In the genomic region with DNA sequence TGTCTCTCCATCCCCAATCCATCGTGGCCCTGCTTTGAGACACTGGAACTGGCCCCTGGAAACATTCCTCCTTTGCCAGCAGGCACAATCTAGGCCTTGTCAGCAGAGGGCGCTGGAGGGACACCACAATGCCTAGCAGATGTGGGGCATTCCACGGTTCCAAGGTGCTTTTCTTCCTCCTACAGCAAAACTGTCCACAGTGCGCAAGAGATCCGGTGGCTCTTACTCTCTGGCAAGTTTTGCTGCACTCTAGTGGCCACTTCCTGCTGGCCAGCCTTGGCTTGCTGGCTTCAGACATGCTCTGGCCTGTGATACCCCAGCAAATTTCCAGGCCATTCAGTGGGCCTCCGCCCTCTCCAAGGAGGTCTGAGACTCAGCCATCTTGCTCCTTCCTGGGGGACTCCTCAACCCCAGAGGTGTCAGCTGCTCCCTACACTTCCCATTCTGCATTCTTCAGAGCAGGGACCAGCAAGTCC, we compare ENCODE assay signal across 8 cellular contexts. TPM values are rescaled to one million over a fixed set of nuclear protein-coding genes. Genes with fewer than 3 reads are reported as not detected.
DNase-seq lines count a peak whose midpoint lies in the region; ATAC-seq and TF ChIP-seq lines count a peak whose summit lies in the region.

No MANE protein-coding gene starts in this region.

- H3K4me1 ChIP-seq in colonic mucosa, result no peaks in the 10 kb centered on the region

- peak; percentile 97 for TF ChIP-seq CTCF in colonic mucosa (IDR thresholded peaks at IDR 0.05)

- H3K27ac ChIP-seq in colonic mucosa, result no peak overlapping the region

- H3K9ac ChIP-seq in colonic mucosa (ENCODE audit: low read depth in 2 of 2, low read length in 2 of 2), result no peak overlapping the region

- intact Hi-C loops in colonic mucosa (cut with DNase I), result loop anchor here (1.0 kb wide), 1 partner anchor 140 kb away; no protein-coding TSS in a partner anchor

- H3K27me3 ChIP-seq in colonic mucosa, result no peaks in the 10 kb centered on the region

- ATAC-seq in left lobe of liver (peak; percentile 96), GM19324 (IDR thresholded peaks at IDR 0.05; ENCODE audit: low FRiP score, unreplicated experiment) (no peak)

- DNase-seq in DMS114 treated with DMSO at 0.1 percent for 48 hours (lab: John Stamatoyannopoulos, UW; ENCODE audit: unreplicated experiment) (peak; percentile 93), HK-2 (ENCODE audit: unreplicated experiment) (peak; percentile 89), NCI-H748 (lab: John Stamatoyannopoulos, UW; ENCODE audit: unreplicated experiment) (peak; percentile 93), colonic mucosa (peak; percentile 94), left lobe of liver (ENCODE audit: low spot score) (peak; percentile 90)
- peak; percentile 90 for DNase-seq in activated CD4-positive, alpha-beta T cell treated with anti-CD3 and anti-CD28 coated beads for 48 hours
- peak; percentile 78 to 85 for DNase-seq in stimulated activated CD4-positive, alpha-beta T cell treated with anti-CD3 and anti-CD28 coated beads, Interleukin-4, amount 100 ng/mL, for 48 hours (ENCODE audit: low read depth in 2 of 2)

- no peaks in the 10 kb centered on the region for H3K36me3 ChIP-seq in colonic mucosa

- H3K9me3 ChIP-seq in colonic mucosa, result no peaks in the 10 kb centered on the region

- no peak overlapping the region for H3K4me3 ChIP-seq in colonic mucosa

RNA-seq across cellular contexts. Expression of gene RBM4B, which starts 17.1 kb away (rescaled TPM):
- total RNA-seq in colonic mucosa, result 10 to 100 TPM; 14.1 to 16.5 TPM
- 8.1 TPM for total RNA-seq in left lobe of liver

RNA-seq across cellular contexts. Expression of gene SPTBN2, which starts 34.2 kb away (rescaled TPM):
- total RNA-seq in colonic mucosa (1 to 10 TPM; 3.7 to 7.1 TPM), left lobe of liver (55.1 TPM)

RNA-seq across cellular contexts. Expression of gene RBM4, which starts 56.3 kb away (rescaled TPM):
- total RNA-seq in colonic mucosa (10 to 100 TPM; 95.4 to 99.0 TPM), left lobe of liver (36.3 TPM)
